16 cellular contexts compared by ENCODE assay signal in the genomic region with DNA sequence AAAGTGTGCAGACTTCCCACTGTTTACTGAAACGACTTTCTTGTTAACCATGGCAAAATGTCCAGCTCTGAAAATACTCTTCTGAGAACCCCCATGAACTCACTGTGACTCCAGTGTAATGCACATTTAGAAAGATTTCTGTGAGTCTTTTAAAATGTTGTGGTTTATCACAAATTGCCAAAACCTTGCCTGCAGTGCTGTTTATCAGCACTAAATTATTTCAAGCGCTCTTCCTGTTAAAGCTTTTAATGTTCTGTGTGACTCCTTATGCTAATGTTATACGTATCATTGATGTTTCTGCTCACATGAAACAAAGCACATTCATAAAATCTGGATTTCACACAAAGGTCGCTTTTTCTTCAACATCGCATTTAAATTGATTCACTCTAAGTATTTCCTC.
DNase-seq lines count a peak whose midpoint lies in the region; ATAC-seq and TF ChIP-seq lines count a peak whose summit lies in the region.
"Had no signal": no experiment of that assay in that cellular context is flagged by ENCODE, and none has a peak within 500 bp of the region (broad histone marks: within the 10 kb centered on the region; RNA-seq: fewer than 3 reads in every experiment).

No MANE protein-coding gene starts in this region.

- no peaks in the 10 kb centered on the region for H3K36me3 ChIP-seq in neuronal stem cell (replicated peaks in 1 of 2; ENCODE audit: control insufficient read depth in 2 of 2, insufficient read depth in 2 of 2, low read length in 2 of 2)

- H2BK12ac ChIP-seq in neuronal stem cell (ENCODE audit: low read length) = no peak overlapping the region

- in situ Hi-C loops in SK-MEL-5 (cut with HindIII; ENCODE audit: low pct_unique_long_range_greater_than_20kb, low sequenced_read_pairs) = no loop called here
- in situ Hi-C loops in astrocyte of the spinal cord (cut with HindIII; ENCODE audit: low sequenced_read_pairs) = no loop called here

- no peak overlapping the region for H2AK5ac ChIP-seq in neuronal stem cell (ENCODE audit: low read depth, low read length)

- H4K91ac ChIP-seq in neuronal stem cell (ENCODE audit: low read depth, low read length, poor library complexity) = no peak overlapping the region

- no peak overlapping the region for H4K8ac ChIP-seq in neuronal stem cell (ENCODE audit: low read depth, low read length)

- no peaks in the 10 kb centered on the region for H3K36me3 Mint-ChIP-seq in Calu3 (ENCODE audit: insufficient read depth, unreplicated experiment)
- H3K36me3 Mint-ChIP-seq: CD4-positive, CD25-positive, alpha-beta regulatory T cell had no signal

- no peak overlapping the region for H3K4ac ChIP-seq in neuronal stem cell (ENCODE audit: low read length)

- H2AFZ ChIP-seq in neuronal stem cell (ENCODE audit: low read length) = peak overlapping the region; percentile 60
- H2AFZ ChIP-seq: PC-9 had no signal

- no peak overlapping the region for H3K18ac ChIP-seq in neuronal stem cell (ENCODE audit: low read length)

- H3K4me2 ChIP-seq in neuronal stem cell (ENCODE audit: insufficient read depth, low read length, poor library complexity, severe bottlenecking) = no peak overlapping the region
- H3K4me2 ChIP-seq: PC-9 had no signal

- BruUV-seq in Calu3 (replicated peaks; lab: Mats Ljungman, UMichigan) = no TSS peak

- no peaks in the 10 kb centered on the region for H3K27me3 ChIP-seq in neuronal stem cell (ENCODE audit: control insufficient read depth in 3 of 3, insufficient read depth in 3 of 3, low read depth in 1 of 3, low read length in 3 of 3)

- intact Hi-C loops in Calu3 (cut with micrococcal nuclease; ENCODE audit: unreplicated experiment) = loop anchor here (5.0 kb wide), 1 partner anchor 217 kb away; no protein-coding TSS in a partner anchor

- peak overlapping the region; percentile 81 for H3K27ac Mint-ChIP-seq in Calu3 (ENCODE audit: unreplicated experiment)
- H3K27ac Mint-ChIP-seq: CD4-positive, CD25-positive, alpha-beta regulatory T cell had no signal

- TF ChIP-seq CTCF in Calu3 (IDR thresholded peaks at IDR 0.05; ENCODE audit: unreplicated experiment) = no peak
- TF ChIP-seq CTCF in astrocyte of the spinal cord (IDR thresholded peaks at IDR 0.05; ENCODE audit: low read depth, low read length) = no peak

- no peaks in the 10 kb centered on the region for H3K79me1 ChIP-seq in neuronal stem cell (ENCODE audit: low read depth, low read length)

- no peak overlapping the region for H2BK120ac ChIP-seq in neuronal stem cell (ENCODE audit: low read depth, low read length)

- no peak overlapping the region for H2BK5ac ChIP-seq in neuronal stem cell (ENCODE audit: low read length)

- DNase-seq in Calu3 (no peak), SK-MEL-5 (ENCODE audit: low read depth, low spot score) (peak; percentile 90), astrocyte of the spinal cord (ENCODE audit: low read depth, low spot score) (peak; percentile 71), neuronal stem cell (ENCODE audit: low spot score) (no peak)
- DNase-seq: AML-193; CD4-positive, CD25-positive, alpha-beta regulatory T cell; DMS79 treated with DMSO at 0.1 percent for 48 hours; KBM-7; NCI-H1436 treated with DMSO at 0.1 percent for 48 hours; NCI-H2081; NCI-H510A treated with DMSO at 0.1 percent for 48 hours; NCI-H82; PC-9 had no signal

- peaks cover 3% of the 10 kb centered on the region for H3K9me3 Mint-ChIP-seq in Calu3 (ENCODE audit: low read depth, unreplicated experiment)

- H3K4me1 Mint-ChIP-seq in Calu3 (ENCODE audit: low read depth, unreplicated experiment) = peaks cover 15% of the 10 kb centered on the region
- H3K4me1 Mint-ChIP-seq: CD4-positive, CD25-positive, alpha-beta regulatory T cell had no signal

- H3K4me1 ChIP-seq in neuronal stem cell (ENCODE audit: control insufficient read depth in 2 of 2, insufficient read depth in 1 of 2, low read depth in 1 of 2, low read length in 2 of 2) = no peaks in the 10 kb centered on the region

- H3K4me3 ChIP-seq in astrocyte of the spinal cord (ENCODE audit: low read depth, low read length) (no peak overlapping the region), neuronal stem cell (ENCODE audit: low read length in 2 of 2) (no peak overlapping the region)
- H3K4me3 ChIP-seq: PC-9 had no signal

- H3K27me3 Mint-ChIP-seq in Calu3 (ENCODE audit: unreplicated experiment) = no peaks in the 10 kb centered on the region
- H3K27me3 Mint-ChIP-seq: CD4-positive, CD25-positive, alpha-beta regulatory T cell had no signal

- H3K23ac ChIP-seq in neuronal stem cell (ENCODE audit: low read depth, low read length, poor library complexity) = no peak overlapping the region

- H3K4me3 Mint-ChIP-seq in Calu3 (ENCODE audit: low read depth, unreplicated experiment) = peak overlapping the region; percentile 52
- H3K4me3 Mint-ChIP-seq: CD4-positive, CD25-positive, alpha-beta regulatory T cell had no signal

- WGBS in neuronal stem cell (ENCODE audit: extremely low coverage in 2 of 2, insufficient read length in 2 of 2, insufficient replicate concordance in 1 of 2), 2 donors = no CpG with 5 or more reads among the region's 5 CpGs

- no peak overlapping the region for H3K14ac ChIP-seq in neuronal stem cell (ENCODE audit: low read length)

- no peak for ATAC-seq in GM19324 (IDR thresholded peaks at IDR 0.05; ENCODE audit: low FRiP score, unreplicated experiment)
- no peak for ATAC-seq in GM18520 (IDR thresholded peaks at IDR 0.05; ENCODE audit: unreplicated experiment)
- no peak for ATAC-seq in GM21576 (IDR thresholded peaks at IDR 0.05; ENCODE audit: unreplicated experiment)

- CTCF ChIA-PET in Calu3 (lab: Charles Lee) = no interaction called here

- H3K27ac ChIP-seq in neuronal stem cell (replicated peaks; ENCODE audit: low read length) = no peak overlapping the region
- H3K27ac ChIP-seq: PC-9 had no signal

- no peak overlapping the region for H2BK15ac ChIP-seq in neuronal stem cell (ENCODE audit: low read length)

- no peak overlapping the region for H3K9ac ChIP-seq in neuronal stem cell (ENCODE audit: low read depth, low read length, poor library complexity)

- no peaks in the 10 kb centered on the region for H3K9me3 ChIP-seq in neuronal stem cell (replicated peaks in 1 of 2; ENCODE audit: control insufficient read depth in 2 of 2, insufficient read depth in 1 of 2, low read depth in 1 of 2, low read length in 2 of 2)

Comparison
In these comparisons a context has a peak if more than half of its experiments do, and no peak if none do; other contexts are left out.
1. DNase-seq: peak in SK-MEL-5 (single experiment) and astrocyte of the spinal cord (single experiment); none in Calu3 (single experiment) and neuronal stem cell (single experiment).